8 cellular contexts compared by ENCODE assay signal in the genomic region with DNA sequence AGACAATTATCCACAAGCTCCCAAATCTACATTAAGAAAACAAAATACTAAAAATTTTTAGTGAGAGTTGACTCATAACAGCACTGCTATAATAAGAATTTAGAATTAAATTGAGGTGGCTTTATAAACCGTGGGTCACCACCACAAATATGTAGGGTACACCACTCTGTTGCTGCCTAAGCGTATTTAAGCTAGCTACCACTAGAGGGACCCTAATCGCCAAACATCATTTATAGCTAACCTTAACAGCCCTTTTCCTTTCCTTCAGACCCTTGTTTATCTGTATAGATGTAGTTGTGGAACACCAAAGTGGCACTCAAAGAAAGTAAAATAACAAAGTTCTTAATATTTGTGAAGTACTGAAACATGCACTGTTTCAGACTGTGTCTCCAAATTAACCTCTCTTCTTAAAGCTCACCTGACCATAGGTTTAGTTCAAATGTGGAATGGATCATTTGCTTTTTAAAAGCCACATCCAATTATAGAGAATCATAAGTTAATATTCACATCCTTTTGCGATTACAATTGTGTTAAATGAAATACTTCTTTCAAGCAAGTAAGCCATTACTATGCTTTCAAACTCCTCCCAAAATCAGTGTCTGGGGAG.
DNase-seq lines count a peak whose midpoint lies in the region; ATAC-seq, FAIRE-seq and TF ChIP-seq lines count a peak whose summit lies in the region.

No MANE protein-coding gene starts in this region.

- H3K4me1 ChIP-seq in kidney (ENCODE audit: control insufficient read depth in 1 of 2, insufficient read depth in 1 of 2, low read depth in 1 of 2, low read length in 2 of 2) = peaks cover 11 to 24% of the 10 kb centered on the region in 2 donors
- peaks cover 0 to 8% (median 0%) of the 10 kb centered on the region in 4 donors for H3K4me1 ChIP-seq in tibial artery

- peak; percentile 87 for ATAC-seq in HG03520 (IDR thresholded peaks at IDR 0.05; ENCODE audit: unreplicated experiment)

- peak; percentile 67 for FAIRE-seq in kidney (lab: Jason Lieb, UNC)

- no peak overlapping the region for H3K4me3 Mint-ChIP-seq in brain

- DNase-seq in EL (peak; percentile 69), GM20000 (ENCODE audit: low spot score) (peak; percentile 32), NCI-H748 (lab: John Stamatoyannopoulos, UW; ENCODE audit: unreplicated experiment) (peak; percentile 57), kidney (no peak), tibial artery (no peak), posterior vena cava (ENCODE audit: low spot score) (no peak)

- peaks cover 5% of the 10 kb centered on the region for H3K27me3 Mint-ChIP-seq in brain

- H3K9me3 Mint-ChIP-seq in brain = no peaks in the 10 kb centered on the region

- H3K4me3 ChIP-seq in kidney (ENCODE audit: low read length in 2 of 2) (no peak overlapping the region), tibial artery (no peak overlapping the region)

- intact Hi-C loops in kidney (cut with DNase I) = no loop called here
- intact Hi-C loops in tibial artery (cut with DNase I; ENCODE audit: low total_unique reads) = loop anchor here (5.0 to 10.0 kb wide), 2 partner anchors 99 to 256 kb away; no protein-coding TSS in a partner anchor
- intact Hi-C loops in posterior vena cava (cut with DNase I) = loop anchor here in 1 of 2 donors (5.0 kb wide), 1 partner anchor 394 kb away; the partner anchor contains the start of gene C4orf36

- peak overlapping the region in 2 of 5 experiments; percentile 61 to 86 for H3K27ac Mint-ChIP-seq in brain

- TF ChIP-seq CTCF in GM20000 (IDR thresholded peaks at IDR 0.05; ENCODE audit: extremely low read depth, missing control alignments) (peak; percentile 81), brain (conservative IDR thresholded peaks at IDR 0.05) (peak; percentile 80 to 89), kidney (IDR thresholded peaks at IDR 0.05; ENCODE audit: borderline replicate concordance, extremely low read depth, insufficient read depth) (peak; percentile 82), tibial artery (IDR thresholded peaks at IDR 0.05) (peak; percentile 71 to 80)

- H3K4me1 Mint-ChIP-seq in brain = peaks cover 42% of the 10 kb centered on the region

- H3K27ac ChIP-seq in kidney (ENCODE audit: low read depth in 2 of 2, low read length in 2 of 2) = no peak overlapping the region
- no peak overlapping the region for H3K27ac ChIP-seq in tibial artery

- H3K9me3 ChIP-seq in kidney (ENCODE audit: control insufficient read depth in 1 of 2, low read length in 2 of 2) = no peaks in the 10 kb centered on the region
- H3K9me3 ChIP-seq in tibial artery = no peaks in the 10 kb centered on the region

- no peaks in the 10 kb centered on the region for H3K36me3 Mint-ChIP-seq in brain

- no peak overlapping the region for H3K9ac ChIP-seq in kidney (ENCODE audit: low read length in 2 of 2)

- H3K36me3 ChIP-seq in kidney (ENCODE audit: control insufficient read depth in 1 of 2, insufficient read depth in 2 of 2, low read length in 2 of 2) = no peaks in the 10 kb centered on the region
- H3K36me3 ChIP-seq in tibial artery = no peaks in the 10 kb centered on the region

- H3K27me3 ChIP-seq in tibial artery = no peaks in the 10 kb centered on the region

Comparison
In these comparisons a context has a peak if more than half of its experiments do, and no peak if none do; other contexts are left out.
1. DNase-seq: peak in EL (single experiment), GM20000 (single experiment) and NCI-H748 (single experiment); none in kidney (single experiment), tibial artery (0 of 2) and posterior vena cava (single experiment).
2. Peak in every context shown above with its lines, with median percentiles within 50 percentile points of each other: CTCF ChIP-seq.